17 cellular contexts compared by ENCODE assay signal in the genomic region with DNA sequence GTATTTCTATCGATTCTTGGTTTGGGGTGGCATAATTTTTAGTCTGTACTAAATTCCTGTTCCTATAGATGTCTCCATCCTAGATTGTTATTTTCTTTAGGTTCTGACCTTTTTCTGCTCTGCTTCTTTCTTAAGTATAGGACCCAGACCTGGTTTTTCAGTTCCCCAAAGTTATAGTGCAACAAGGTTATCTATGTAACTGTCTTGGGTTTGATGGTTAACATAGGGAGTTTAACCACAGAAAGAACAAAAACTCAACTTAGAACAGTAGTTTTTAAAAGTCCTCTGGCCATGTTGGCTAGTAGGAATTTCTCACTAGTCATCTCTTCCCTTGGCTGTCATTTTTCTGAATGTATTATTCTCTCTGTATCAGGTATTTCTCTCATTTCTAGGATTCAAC. TPM values are rescaled to one million over a fixed set of nuclear protein-coding genes. Genes with fewer than 3 reads are reported as not detected.
DNase-seq lines count a peak whose midpoint lies in the region; ATAC-seq, FAIRE-seq and TF ChIP-seq lines count a peak whose summit lies in the region.
"Had no signal": no experiment of that assay in that cellular context is flagged by ENCODE, and none has a peak within 500 bp of the region (broad histone marks: within the 10 kb centered on the region; RNA-seq: fewer than 3 reads in every experiment).

No MANE protein-coding gene starts in this region.

- POLR2A ChIA-PET in WTC11 (lab: Charles Lee) = no interaction called here

- no peaks in the 10 kb centered on the region for H3K36me3 Mint-ChIP-seq in stimulated activated naive B cell treated with anti-CD40 and anti-IgM and Interleukin-4, amounts not matched to agents 10 μg/mL and 1 μg/mL and 100 μg/mL, for 72 hours
- no peaks in the 10 kb centered on the region for H3K36me3 Mint-ChIP-seq in WTC11
- H3K36me3 Mint-ChIP-seq: activated naive CD8-positive, alpha-beta T cell treated with anti-CD3 and anti-CD28 coated beads, Interleukin-2, amount 10 ng/mL, durations not matched to agents 7 days and 5 days had no signal

- no peak for DNase-seq in stimulated activated naive B cell treated with anti-CD40 and anti-IgM and Interleukin-4, amounts not matched to agents 10 μg/mL and 1 μg/mL and 100 μg/mL, for 72 hours
- DNase-seq in urothelium cell line (ENCODE audit: low spot score) (no peak), WTC11 (ENCODE audit: low spot score) (no peak)
- DNase-seq in activated CD8-positive, alpha-beta memory T cell treated with anti-CD3 and anti-CD28 coated beads for 24 hours = no peak
- DNase-seq: activated naive CD8-positive, alpha-beta T cell treated with anti-CD3 and anti-CD28 coated beads, Interleukin-2, amount 10 ng/mL, durations not matched to agents 7 days and 5 days; CD4-positive, alpha-beta T cell; H9; heart left ventricle; left ventricle myocardium inferior; NCI-H1417 treated with DMSO at 0.1 percent for 48 hours; NCI-H69; T1000; thyroid gland had no signal

- TF ChIP-seq CTCF in WTC11 (IDR thresholded peaks at IDR 0.05) = no peak

- no peaks in the 10 kb centered on the region for H3K9me3 Mint-ChIP-seq in stimulated activated naive B cell treated with anti-CD40 and anti-IgM and Interleukin-4, amounts not matched to agents 10 μg/mL and 1 μg/mL and 100 μg/mL, for 72 hours
- no peaks in the 10 kb centered on the region for H3K9me3 Mint-ChIP-seq in WTC11
- H3K9me3 Mint-ChIP-seq: activated naive CD8-positive, alpha-beta T cell treated with anti-CD3 and anti-CD28 coated beads, Interleukin-2, amount 10 ng/mL, durations not matched to agents 7 days and 5 days; CD4-positive, alpha-beta T cell; H9; nephron had no signal

- H3K27me3 Mint-ChIP-seq in stimulated activated naive B cell treated with anti-CD40 and anti-IgM and Interleukin-4, amounts not matched to agents 10 μg/mL and 1 μg/mL and 100 μg/mL, for 72 hours = peaks cover 0 to 5% of the 10 kb centered on the region in 2 donors
- H3K27me3 Mint-ChIP-seq in WTC11 (ENCODE audit: low read depth) = no peaks in the 10 kb centered on the region
- H3K27me3 Mint-ChIP-seq: activated naive CD8-positive, alpha-beta T cell treated with anti-CD3 and anti-CD28 coated beads, Interleukin-2, amount 10 ng/mL, durations not matched to agents 7 days and 5 days; CD4-positive, alpha-beta T cell had no signal

- H3K27ac Mint-ChIP-seq in stimulated activated naive B cell treated with anti-CD40 and anti-IgM and Interleukin-4, amounts not matched to agents 10 μg/mL and 1 μg/mL and 100 μg/mL, for 72 hours = no peak overlapping the region
- no peak overlapping the region for H3K27ac Mint-ChIP-seq in WTC11
- H3K27ac Mint-ChIP-seq: activated naive CD8-positive, alpha-beta T cell treated with anti-CD3 and anti-CD28 coated beads, Interleukin-2, amount 10 ng/mL, durations not matched to agents 7 days and 5 days; CD4-positive, alpha-beta T cell; H9; nephron had no signal

- ATAC-seq in GM19023 (IDR thresholded peaks at IDR 0.05; ENCODE audit: unreplicated experiment) (peak; percentile 72), GM21737 (IDR thresholded peaks at IDR 0.05; ENCODE audit: unreplicated experiment) (peak; percentile 91), HG03103 (IDR thresholded peaks at IDR 0.05; ENCODE audit: low read depth, unreplicated experiment) (peak; percentile 93), WTC11 (no peak)
- peak; percentile 72 to 86 for ATAC-seq in stimulated activated naive B cell treated with anti-CD40 and anti-IgM and Interleukin-4, amounts not matched to agents 10 μg/mL and 1 μg/mL and 100 μg/mL, for 72 hours (replicated peaks)
- ATAC-seq: heart left ventricle had no signal

- no peak overlapping the region for H3K4me3 Mint-ChIP-seq in stimulated activated naive B cell treated with anti-CD40 and anti-IgM and Interleukin-4, amounts not matched to agents 10 μg/mL and 1 μg/mL and 100 μg/mL, for 72 hours
- H3K4me3 Mint-ChIP-seq in WTC11 = no peak overlapping the region
- H3K4me3 Mint-ChIP-seq: activated naive CD8-positive, alpha-beta T cell treated with anti-CD3 and anti-CD28 coated beads, Interleukin-2, amount 10 ng/mL, durations not matched to agents 7 days and 5 days; CD4-positive, alpha-beta T cell; H9; nephron had no signal

- FAIRE-seq in urothelium cell line (lab: Jason Lieb, UNC) = no peak

- H3K4me1 Mint-ChIP-seq in stimulated activated naive B cell treated with anti-CD40 and anti-IgM and Interleukin-4, amounts not matched to agents 10 μg/mL and 1 μg/mL and 100 μg/mL, for 72 hours = peaks cover 0 to 5% of the 10 kb centered on the region in 2 donors
- H3K4me1 Mint-ChIP-seq in WTC11 = no peaks in the 10 kb centered on the region
- H3K4me1 Mint-ChIP-seq: activated naive CD8-positive, alpha-beta T cell treated with anti-CD3 and anti-CD28 coated beads, Interleukin-2, amount 10 ng/mL, durations not matched to agents 7 days and 5 days; H9; nephron had no signal

- CTCF ChIA-PET in WTC11 (lab: Charles Lee) = no interaction called here

TF ChIP-seq in WTC11, 78 proteins besides CTCF, POLR2A, EP300 and RAD21:
- TF ChIP-seq FOXP1 (CRISPR knock-in tag; IDR thresholded peaks at IDR 0.05; ENCODE audit: borderline replicate concordance) = no peak
- no peak for TF ChIP-seq OVOL2 (CRISPR knock-in tag; IDR thresholded peaks at IDR 0.05; ENCODE audit: borderline replicate concordance)
- no peak for TF ChIP-seq RORB (CRISPR knock-in tag; IDR thresholded peaks at IDR 0.05)
- no peak for TF ChIP-seq MLX (CRISPR knock-in tag; IDR thresholded peaks at IDR 0.05)
- TF ChIP-seq ATF2 (CRISPR knock-in tag; IDR thresholded peaks at IDR 0.05; ENCODE audit: borderline replicate concordance, low read depth) = no peak
TF ChIP-seq in WTC11: peak in this region for 0.

RNA-seq across cellular contexts. Expression of gene MAD2L1, which starts 38.8 kb away (rescaled TPM):
- total RNA-seq in WTC11 (2021) = 75.6 to 81.2 TPM (median 76.7 TPM) in 3 replicates
